Comparison of ENCODE assay signal across 8 cellular contexts in the genomic region with DNA sequence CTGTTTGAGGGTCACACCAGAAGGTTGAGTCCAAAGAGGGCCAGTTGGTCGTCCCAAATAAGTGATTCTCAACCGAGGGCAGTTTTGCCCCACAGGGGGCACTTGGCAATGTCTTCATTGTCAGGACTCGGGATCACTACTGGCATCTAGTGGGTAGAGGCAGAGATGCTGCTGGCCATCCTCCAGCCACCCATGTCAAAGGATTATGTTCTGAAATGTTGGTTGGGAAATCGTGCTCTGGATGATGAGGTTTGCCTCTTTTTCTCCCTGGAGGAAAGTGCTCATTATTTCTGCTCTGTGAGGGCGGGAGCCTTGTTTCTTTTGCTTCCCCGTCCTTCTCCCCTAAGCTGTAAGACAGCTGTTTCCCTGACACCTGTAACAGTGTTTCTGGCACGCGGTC. TPM values are rescaled to one million over a fixed set of nuclear protein-coding genes. Genes with fewer than 3 reads are reported as not detected.
DNase-seq lines count a peak whose midpoint lies in the region; ATAC-seq and TF ChIP-seq lines count a peak whose summit lies in the region.

No MANE protein-coding gene starts in this region.

- ATAC-seq in right cardiac atrium = no peak
- ATAC-seq in HG03571 (IDR thresholded peaks at IDR 0.05; ENCODE audit: unreplicated experiment) = no peak
- no peak for ATAC-seq in HG02798 (IDR thresholded peaks at IDR 0.05; ENCODE audit: poor library complexity, unreplicated experiment)

- peak; percentile 59 for DNase-seq in AG09319 (ENCODE audit: extremely low read depth, low read depth)
- peak; percentile 50 for DNase-seq in GM12865 (ENCODE audit: low read depth)
- peak; percentile 41 for DNase-seq in NCI-H2196 (lab: John Stamatoyannopoulos, UW; ENCODE audit: unreplicated experiment)
- peak in 40 of 56 donors; percentile 12 to 87 (median 46) for DNase-seq in amygdala (lab: John Stamatoyannopoulos, UW)
- peak; percentile 77 to 86 (median 81) for DNase-seq in right cardiac atrium
- peak; percentile 73 for DNase-seq in skeletal muscle cell (ENCODE audit: low read depth)

- H3K4me1 ChIP-seq in right cardiac atrium (ENCODE audit: control insufficient read depth, insufficient read depth, low read length) = peaks cover 4% of the 10 kb centered on the region

- 33% methylated on average over 8 of the region's 8 CpGs for WGBS in right cardiac atrium

- intact Hi-C loops in right cardiac atrium (cut with DNase I) = no loop called here

- no peaks in the 10 kb centered on the region for H3K9me3 ChIP-seq in right cardiac atrium (ENCODE audit: control insufficient read depth, low read length)

- H3K4me3 ChIP-seq in GM12865 (ENCODE audit: low read depth, low read length) (no peak overlapping the region), right cardiac atrium (ENCODE audit: low read length) (no peak overlapping the region), skeletal muscle cell (ENCODE audit: low read depth, low read length) (no peak overlapping the region)

- TF ChIP-seq CTCF in AG09319 (IDR thresholded peaks at IDR 0.05; ENCODE audit: low read depth, low read length) (peak; percentile 69), GM12865 (IDR thresholded peaks at IDR 0.05; ENCODE audit: insufficient read depth, low read depth, low read length, missing control alignments) (peak; percentile 41)

- no peak overlapping the region for H3K27ac ChIP-seq in right cardiac atrium (ENCODE audit: low read length)

- no peaks in the 10 kb centered on the region for H3K27me3 ChIP-seq in right cardiac atrium (ENCODE audit: control insufficient read depth, insufficient read depth)

RNA-seq across cellular contexts. Expression of a gene that starts 3.6 kb away (rescaled TPM):
- total RNA-seq in right cardiac atrium = 10 to 100 TPM in 1 of 4 donors, 1 to 10 TPM in 3; 5.7 to 11.0 (median 7.0) TPM
- polyA plus RNA-seq in right cardiac atrium = 7.0 TPM

RNA-seq across cellular contexts. Expression of a gene that starts 18.1 kb away (rescaled TPM):
- 10 to 100 TPM; 11.4 to 18.4 (median 13.5) TPM for total RNA-seq in right cardiac atrium
- 13.9 TPM for polyA plus RNA-seq in right cardiac atrium

RNA-seq across cellular contexts. Expression of a gene that starts 39.6 kb away (rescaled TPM):
- total RNA-seq in right cardiac atrium = 10 to 100 TPM; 31.8 to 35.3 (median 33.5) TPM
- 38.2 TPM for polyA plus RNA-seq in right cardiac atrium

RNA-seq across cellular contexts. Expression of a gene that starts 39.6 kb away (rescaled TPM):
- total RNA-seq in right cardiac atrium = 10 to 100 TPM; 15.7 to 32.0 (median 24.3) TPM
- polyA plus RNA-seq in right cardiac atrium = 10.1 TPM
